Comparison of ENCODE assay signal across 8 cellular contexts in the genomic region with DNA sequence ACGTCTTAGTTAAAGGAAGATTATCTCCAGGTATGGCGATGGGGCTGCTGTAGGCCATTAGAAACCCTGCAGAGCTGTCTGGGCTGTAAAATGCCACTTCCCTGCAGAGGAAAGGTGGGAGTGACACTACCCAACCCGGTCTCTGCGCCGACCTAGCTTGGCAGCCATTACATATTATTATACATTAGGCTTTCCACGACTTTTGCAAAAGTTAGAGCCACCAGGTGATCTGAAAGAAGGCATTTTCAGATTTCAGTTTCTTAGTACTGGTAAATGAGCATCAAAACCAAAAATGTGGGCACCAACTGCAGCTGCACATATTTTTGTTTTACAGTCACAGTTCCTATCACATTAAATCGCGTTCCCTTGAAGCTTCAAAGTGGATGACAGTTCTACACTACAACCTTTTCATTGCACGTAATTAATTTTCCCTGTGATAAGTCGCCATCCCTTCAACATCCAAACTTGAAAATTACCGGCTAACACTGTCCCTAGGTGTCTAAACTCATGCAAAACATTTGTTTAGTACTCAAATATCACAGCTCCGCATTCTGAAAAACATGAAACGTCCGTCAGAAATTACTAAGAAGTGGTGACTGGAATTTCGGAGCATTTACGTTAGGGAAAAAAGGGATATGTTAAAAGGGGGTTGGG.
DNase-seq lines count a peak whose midpoint lies in the region; TF ChIP-seq lines count a peak whose summit lies in the region.

No MANE protein-coding gene starts in this region.

- TF ChIP-seq POLR2A in vagina (IDR thresholded peaks at IDR 0.05), result no peak

- H3K27me3 Mint-ChIP-seq in activated CD4-positive, alpha-beta memory T cell treated with anti-CD3 and anti-CD28 coated beads, Interleukin-2, amount 10 ng/mL, durations not matched to agents 7 days and 5 days, result no peaks in the 10 kb centered on the region

- H3K4me1 Mint-ChIP-seq in activated CD4-positive, alpha-beta memory T cell treated with anti-CD3 and anti-CD28 coated beads, Interleukin-2, amount 10 ng/mL, durations not matched to agents 7 days and 5 days, result peaks cover 70% of the 10 kb centered on the region

- H3K4me3 ChIP-seq in vagina, result peak overlapping the region; percentile 26 to 35
- no peak overlapping the region for H3K4me3 ChIP-seq in foreskin fibroblast (ENCODE audit: low read depth in 1 of 2, low read length in 2 of 2)

- H3K4me1 ChIP-seq in vagina, result peaks cover 33% of the 10 kb centered on the region

- peak overlapping the region; percentile 93 for H3K27ac Mint-ChIP-seq in activated CD4-positive, alpha-beta memory T cell treated with anti-CD3 and anti-CD28 coated beads, Interleukin-2, amount 10 ng/mL, durations not matched to agents 7 days and 5 days

- CTCF ChIA-PET in activated CD4-positive, alpha-beta memory T cell treated with anti-CD3 and anti-CD28 coated beads, Interleukin-2, amount 10 ng/mL, durations not matched to agents 7 days and 5 days (lab: Charles Lee), result interaction anchor here (1.3 to 5.8 kb wide), 7 partner anchors 7 to 97 kb away, joined by 5 to 69 read pairs (median 9); a partner anchor contains a TSS

- H3K36me3 Mint-ChIP-seq in activated CD4-positive, alpha-beta memory T cell treated with anti-CD3 and anti-CD28 coated beads, Interleukin-2, amount 10 ng/mL, durations not matched to agents 7 days and 5 days (ENCODE audit: low read depth), result no peaks in the 10 kb centered on the region

- POLR2A ChIA-PET in activated CD4-positive, alpha-beta memory T cell treated with anti-CD3 and anti-CD28 coated beads, Interleukin-2, amount 10 ng/mL, durations not matched to agents 7 days and 5 days (lab: Charles Lee), result interaction anchor here (1.3 to 11.4 kb wide), 13 partner anchors 9 to 1411 kb away, joined by 3 to 452 read pairs (median 27); a partner anchor contains a TSS

- no peaks in the 10 kb centered on the region for H3K27me3 ChIP-seq in vagina

- no peak for TF ChIP-seq CTCF in vagina (IDR thresholded peaks at IDR 0.05)
- no peak for TF ChIP-seq CTCF in foreskin fibroblast (IDR thresholded peaks at IDR 0.05; ENCODE audit: low read depth, low read length)

- in situ Hi-C loops in KBM-7 (cut with MboI; ENCODE audit: low pct_unique_long_range_greater_than_20kb, low sequenced_read_pairs), result no loop called here

- H3K9me3 Mint-ChIP-seq in activated CD4-positive, alpha-beta memory T cell treated with anti-CD3 and anti-CD28 coated beads, Interleukin-2, amount 10 ng/mL, durations not matched to agents 7 days and 5 days, result no peaks in the 10 kb centered on the region

- H3K4me3 Mint-ChIP-seq in activated CD4-positive, alpha-beta memory T cell treated with anti-CD3 and anti-CD28 coated beads, Interleukin-2, amount 10 ng/mL, durations not matched to agents 7 days and 5 days, result peak overlapping the region; percentile 78

- H3K9me3 ChIP-seq in vagina, result no peaks in the 10 kb centered on the region

- DNase-seq in stimulated activated CD4-positive, alpha-beta T cell treated with anti-CD3 and anti-CD28 coated beads, Interleukin-4, amount 100 ng/mL, for 24 hours, result peak; percentile 19
- DNase-seq in stimulated activated CD4-positive, alpha-beta T cell treated with anti-CD3 and anti-CD28 coated beads, Interleukin-4, amount 100 ng/mL, for 4 hours, result no peak
- DNase-seq in activated CD4-positive, alpha-beta memory T cell treated with anti-CD3 and anti-CD28 coated beads, Interleukin-2, amount 10 ng/mL, durations not matched to agents 7 days and 5 days, result no peak
- DNase-seq in left kidney (ENCODE audit: low read depth, low spot score) (peak; percentile 70), vagina (ENCODE audit: extremely low spot score in 2 of 2) (no peak), foreskin fibroblast (no peak), KBM-7 (no peak)
- no peak for DNase-seq in activated CD8-positive, alpha-beta memory T cell treated with anti-CD3 and anti-CD28 coated beads for 24 hours

- H3K27ac ChIP-seq in vagina, result peak overlapping the region; percentile 75

- intact Hi-C loops in vagina (cut with DNase I), result no loop called here

- no peaks in the 10 kb centered on the region for H3K36me3 ChIP-seq in vagina

Comparison
In these comparisons a context has a peak if more than half of its experiments do, and no peak if none do; other contexts are left out.
1. DNase-seq: peak in stimulated activated CD4-positive, alpha-beta T cell treated with anti-CD3 and anti-CD28 coated beads, Interleukin-4, amount 100 ng/mL, for 24 hours (single experiment) and left kidney (single experiment); none in stimulated activated CD4-positive, alpha-beta T cell treated with anti-CD3 and anti-CD28 coated beads, Interleukin-4, amount 100 ng/mL, for 4 hours (0 of 2), activated CD4-positive, alpha-beta memory T cell treated with anti-CD3 and anti-CD28 coated beads, Interleukin-2, amount 10 ng/mL, durations not matched to agents 7 days and 5 days (single experiment), vagina (0 of 2), foreskin fibroblast (0 of 2), KBM-7 (single experiment) and activated CD8-positive, alpha-beta memory T cell treated with anti-CD3 and anti-CD28 coated beads for 24 hours (single experiment).
2. H3K4me3 ChIP-seq: peak in vagina (2 of 2); none in foreskin fibroblast (0 of 2).